8 cellular contexts compared by ENCODE assay signal in genomic region chr7:139738101-139738489, GRCh38. TPM values are rescaled to one million over a fixed set of nuclear protein-coding genes. Genes with fewer than 3 reads are reported as not detected.
A peak's percentile ranks its signal among the peaks of the same experiment; 100 is the strongest.
DNase-seq lines count a peak whose midpoint lies in the region; ATAC-seq and TF ChIP-seq lines count a peak whose summit lies in the region.

No MANE protein-coding gene starts in this region.

- H3K4me3 Mint-ChIP-seq in activated CD4-positive, alpha-beta memory T cell treated with anti-CD3 and anti-CD28 coated beads, Interleukin-2, amount 10 ng/mL, durations not matched to agents 7 days and 5 days, result no peak overlapping the region
- H3K4me3 Mint-ChIP-seq in glutamatergic neuron (ENCODE audit: unreplicated experiment) (no peak overlapping the region), osteocyte (ENCODE audit: unreplicated experiment) (no peak overlapping the region)

- POLR2A ChIA-PET in activated CD4-positive, alpha-beta memory T cell treated with anti-CD3 and anti-CD28 coated beads, Interleukin-2, amount 10 ng/mL, durations not matched to agents 7 days and 5 days (lab: Charles Lee), result interaction anchor here (0.9 to 1.1 kb wide), 2 partner anchors 28 to 30 kb away, joined by 4 to 5 read pairs; no protein-coding TSS in a partner anchor

- ATAC-seq in GM21360 (IDR thresholded peaks at IDR 0.05; ENCODE audit: unreplicated experiment), result no peak

- no peaks in the 10 kb centered on the region for H3K27me3 Mint-ChIP-seq in activated CD4-positive, alpha-beta memory T cell treated with anti-CD3 and anti-CD28 coated beads, Interleukin-2, amount 10 ng/mL, durations not matched to agents 7 days and 5 days
- H3K27me3 Mint-ChIP-seq in glutamatergic neuron (ENCODE audit: unreplicated experiment) (peaks cover 5% of the 10 kb centered on the region), osteocyte (ENCODE audit: unreplicated experiment) (no peaks in the 10 kb centered on the region)

- DNase-seq in ELR (ENCODE audit: low read depth) (peak; percentile 26), glutamatergic neuron (no peak), osteocyte (ENCODE audit: extremely low spot score, unreplicated experiment) (no peak), NOMO-1 (lab: John Stamatoyannopoulos, UW; ENCODE audit: unreplicated experiment in 2 of 2) (no peak), KG1 (lab: John Stamatoyannopoulos, UW) (no peak), NCI-H524 treated with DMSO at 0.1 percent for 48 hours (lab: John Stamatoyannopoulos, UW) (no peak)
- DNase-seq in activated CD4-positive, alpha-beta memory T cell treated with anti-CD3 and anti-CD28 coated beads, Interleukin-2, amount 10 ng/mL, durations not matched to agents 7 days and 5 days, result no peak

- H3K27ac Mint-ChIP-seq in activated CD4-positive, alpha-beta memory T cell treated with anti-CD3 and anti-CD28 coated beads, Interleukin-2, amount 10 ng/mL, durations not matched to agents 7 days and 5 days, result peak overlapping the region; percentile 50
- H3K27ac Mint-ChIP-seq in glutamatergic neuron (ENCODE audit: unreplicated experiment) (peak overlapping the region; percentile 6), osteocyte (ENCODE audit: unreplicated experiment) (peak overlapping the region; percentile 83)

- H3K36me3 Mint-ChIP-seq in activated CD4-positive, alpha-beta memory T cell treated with anti-CD3 and anti-CD28 coated beads, Interleukin-2, amount 10 ng/mL, durations not matched to agents 7 days and 5 days (ENCODE audit: low read depth), result peaks cover 17% of the 10 kb centered on the region
- H3K36me3 Mint-ChIP-seq in glutamatergic neuron (ENCODE audit: unreplicated experiment) (no peaks in the 10 kb centered on the region), osteocyte (ENCODE audit: unreplicated experiment) (peaks cover 12% of the 10 kb centered on the region)

- CTCF ChIA-PET in activated CD4-positive, alpha-beta memory T cell treated with anti-CD3 and anti-CD28 coated beads, Interleukin-2, amount 10 ng/mL, durations not matched to agents 7 days and 5 days (lab: Charles Lee), result interaction anchor here (0.7 to 1.8 kb wide), 5 partner anchors 12 to 119 kb away, joined by 3 to 7 read pairs (median 4); no protein-coding TSS in a partner anchor

- H3K9me3 Mint-ChIP-seq in activated CD4-positive, alpha-beta memory T cell treated with anti-CD3 and anti-CD28 coated beads, Interleukin-2, amount 10 ng/mL, durations not matched to agents 7 days and 5 days, result peaks cover 2% of the 10 kb centered on the region
- H3K9me3 Mint-ChIP-seq in glutamatergic neuron (ENCODE audit: unreplicated experiment) (peaks cover 4% of the 10 kb centered on the region), osteocyte (ENCODE audit: unreplicated experiment) (no peaks in the 10 kb centered on the region)

- peaks cover 31% of the 10 kb centered on the region for H3K4me1 Mint-ChIP-seq in activated CD4-positive, alpha-beta memory T cell treated with anti-CD3 and anti-CD28 coated beads, Interleukin-2, amount 10 ng/mL, durations not matched to agents 7 days and 5 days
- H3K4me1 Mint-ChIP-seq in glutamatergic neuron (ENCODE audit: low read depth, unreplicated experiment), result peaks cover 38% of the 10 kb centered on the region
- H3K4me1 Mint-ChIP-seq in osteocyte (ENCODE audit: unreplicated experiment), result peaks cover 92% of the 10 kb centered on the region

- TF ChIP-seq CTCF in glutamatergic neuron (IDR thresholded peaks at IDR 0.05; ENCODE audit: partially characterized antibody, unreplicated experiment), result no peak
- no peak for TF ChIP-seq CTCF in osteocyte (IDR thresholded peaks at IDR 0.05)

RNA-seq across cellular contexts. Expression of gene HIPK2, which starts 39.7 kb away (rescaled TPM):
- 10 to 100 TPM; 24.0 to 25.2 TPM for total RNA-seq in activated CD4-positive, alpha-beta memory T cell treated with anti-CD3 and anti-CD28 coated beads, Interleukin-2, amount 10 ng/mL, durations not matched to agents 7 days and 5 days
- total RNA-seq in glutamatergic neuron (ENCODE audit: unreplicated experiment), result 36.9 TPM
- total RNA-seq in osteocyte, result 90.8 and 96.9 TPM in 2 replicates

Comparison
In these comparisons a context has a peak if more than half of its experiments do, and no peak if none do; other contexts are left out.
1. H3K27ac Mint-ChIP-seq: peak in every context shown above with its lines; median percentile 83 in osteocyte; 50 in activated CD4-positive, alpha-beta memory T cell treated with anti-CD3 and anti-CD28 coated beads, Interleukin-2, amount 10 ng/mL, durations not matched to agents 7 days and 5 days; 6 in glutamatergic neuron.